ENCODE assay signal across 21 cellular contexts in genomic region chr2:21443494-21444105, GRCh38.
"Had no signal": no experiment of that assay in that cellular context is flagged by ENCODE, and none has a peak within 500 bp of the region (broad histone marks: within the 10 kb centered on the region; RNA-seq: fewer than 3 reads in every experiment).

No MANE protein-coding gene starts in this region.

- H3K36me3 ChIP-seq: lower lobe of right lung had no signal

- H3K79me2 ChIP-seq: hepatocyte had no signal

- H3K4me3 ChIP-seq: hepatocyte, lower lobe of right lung had no signal

- H3K27ac ChIP-seq: hepatocyte, lower lobe of right lung had no signal

- H3K4me1 ChIP-seq: lower lobe of right lung had no signal

- H3K4me2 ChIP-seq: hepatocyte had no signal

- H3K9me3 ChIP-seq: lower lobe of right lung had no signal

- H3K27me3 ChIP-seq: hepatocyte had no signal

- FAIRE-seq: endothelial cell of umbilical vein, islet of Langerhans had no signal

- H2AFZ ChIP-seq: hepatocyte had no signal

- ATAC-seq: activated CD4-positive, CD25-positive, alpha-beta regulatory T cell treated with anti-CD3 and anti-CD28 coated beads, Interleukin-2, amount 50 U/mL, for 24 hours; activated T-cell treated with anti-CD3 and anti-CD28 coated beads, Interleukin-2, amount 50 U/mL, for 4 hours; lower lobe of right lung; T-cell had no signal

- DNase-seq: activated CD4-positive, alpha-beta T cell treated with anti-CD3 and anti-CD28 coated beads, Interleukin-2, amount 10 ng/mL, durations not matched to agents 7 days and 5 days; activated CD8-positive, alpha-beta memory T cell treated with anti-CD3 and anti-CD28 coated beads, Interleukin-2, amount 50 U/mL, for 4 hours; activated naive CD4-positive, alpha-beta T cell treated with anti-CD3 and anti-CD28 coated beads for 36 hours; activated T-cell treated with anti-CD3 and anti-CD28 coated beads, Interleukin-2, amount 50 U/mL, for 4 hours; cerebellar nuclear complex; effector CD8-positive, alpha-beta T cell; foreskin fibroblast; left cardiac atrium; lower lobe of right lung; midbrain; nephron progenitor cell; occipital lobe; posterior cingulate gyrus; retina; stimulated activated CD4-positive, alpha-beta T cell treated with anti-CD3 and anti-CD28 coated beads, Interleukin-15, amount 100 ng/mL, for 24 hours; stimulated activated CD4-positive, alpha-beta T cell treated with anti-CD3 and anti-CD28 coated beads, Interleukin-2, amount 100 ng/mL, for 48 hours; T-cell had no signal
